ENCODE assay signal across 28 cellular contexts in genomic region chrX:133473451-133473850, GRCh38. TPM values are rescaled to one million over a fixed set of nuclear protein-coding genes. Genes with fewer than 3 reads are reported as not detected.
"Had no signal": no experiment of that assay in that cellular context is flagged by ENCODE, and none has a peak within 500 bp of the region (broad histone marks: within the 10 kb centered on the region; RNA-seq: fewer than 3 reads in every experiment).

No MANE protein-coding gene starts in this region.

- H3K9me3 ChIP-seq: esophagus muscularis mucosa, gastroesophageal sphincter, heart left ventricle, left lung, neutrophil, ovary, prostate gland, right atrium auricular region, thyroid gland had no signal

- ATAC-seq: gastroesophageal sphincter; heart left ventricle; left lung; natural killer cell treated with Interleukin-12 subunit alpha and Interleukin-12 subunit beta and Interleukin-15 and Interleukin-18, amount 100 ng/mL, for 72 hours; T-helper 17 cell had no signal

- H3K27me3 Mint-ChIP-seq: activated CD4-positive, alpha-beta memory T cell treated with anti-CD3 and anti-CD28 coated beads, Interleukin-2, amount 10 ng/mL, durations not matched to agents 7 days and 5 days; T-helper 17 cell had no signal

- DNase-seq: activated CD4-positive, alpha-beta memory T cell treated with anti-CD3 and anti-CD28 coated beads, Interleukin-2, amount 10 ng/mL, durations not matched to agents 7 days and 5 days; activated CD4-positive, alpha-beta T cell treated with anti-CD3 and anti-CD28 coated beads for 48 hours; activated gamma-delta T cell; activated T-cell treated with anti-CD3 and anti-CD28 coated beads for 4 hours; anterior cingulate cortex; brain microvascular endothelial cell; central memory CD4-positive, alpha-beta T cell; dermis blood vessel endothelial cell; effector CD8-positive, alpha-beta T cell; heart left ventricle; kidney; left lung; ovary; stimulated activated CD4-positive, alpha-beta T cell treated with anti-CD3 and anti-CD28 coated beads, Interleukin-12 subunit alpha, Interleukin-12 subunit beta, amount 100 ng/mL, for 4 hours; substantia nigra; SW 1271; T-helper 17 cell; thyroid gland had no signal

- H3K27ac Mint-ChIP-seq: activated CD4-positive, alpha-beta memory T cell treated with anti-CD3 and anti-CD28 coated beads, Interleukin-2, amount 10 ng/mL, durations not matched to agents 7 days and 5 days; activated naive CD4-positive, alpha-beta T cell treated with anti-CD3 and anti-CD28 coated beads, Interleukin-2, amount 50 U/mL, for 24 hours; activated T-helper 1 cell treated with anti-CD3 and anti-CD28 coated beads, Interleukin-12 subunit alpha, Interleukin-12 subunit beta, Interleukin-2, Interleukin-4 antibody, amounts not matched to agents 30 ng/mL and 10 ng/mL and 1 ng/mL, durations not matched to agents 14 hours and 24 hours and 36 hours; natural killer cell treated with Interleukin-12 subunit alpha and Interleukin-12 subunit beta and Interleukin-15 and Interleukin-18, amount 100 ng/mL, for 72 hours; stimulated activated naive CD8-positive, alpha-beta T cell treated with anti-CD3 and anti-CD28 coated beads, Interleukin-15, Interleukin-2, amounts not matched to agents 100 ng/mL and 50 ng/mL, for 24 hours; T-helper 17 cell had no signal

- H3K4me1 ChIP-seq: heart left ventricle, left lung, prostate gland, right atrium auricular region, thyroid gland had no signal

- H3K9me3 Mint-ChIP-seq: activated CD4-positive, alpha-beta memory T cell treated with anti-CD3 and anti-CD28 coated beads, Interleukin-2, amount 10 ng/mL, durations not matched to agents 7 days and 5 days; activated naive CD4-positive, alpha-beta T cell treated with anti-CD3 and anti-CD28 coated beads, Interleukin-2, amount 50 U/mL, for 24 hours; activated T-helper 1 cell treated with anti-CD3 and anti-CD28 coated beads, Interleukin-12 subunit alpha, Interleukin-12 subunit beta, Interleukin-2, Interleukin-4 antibody, amounts not matched to agents 30 ng/mL and 10 ng/mL and 1 ng/mL, durations not matched to agents 14 hours and 24 hours and 36 hours; natural killer cell treated with Interleukin-12 subunit alpha and Interleukin-12 subunit beta and Interleukin-15 and Interleukin-18, amount 100 ng/mL, for 72 hours; stimulated activated naive CD8-positive, alpha-beta T cell treated with anti-CD3 and anti-CD28 coated beads, Interleukin-15, Interleukin-2, amounts not matched to agents 100 ng/mL and 50 ng/mL, for 24 hours had no signal

- H3K4me3 ChIP-seq: esophagus muscularis mucosa, gastroesophageal sphincter, heart left ventricle, left lung, ovary, prostate gland, right atrium auricular region, thyroid gland had no signal

- H3K27ac ChIP-seq: brain microvascular endothelial cell, esophagus muscularis mucosa, gastroesophageal sphincter, heart left ventricle, left lung, neutrophil, ovary, prostate gland, right atrium auricular region, thyroid gland had no signal

- H3K4me1 Mint-ChIP-seq: activated CD4-positive, alpha-beta memory T cell treated with anti-CD3 and anti-CD28 coated beads, Interleukin-2, amount 10 ng/mL, durations not matched to agents 7 days and 5 days; activated naive CD4-positive, alpha-beta T cell treated with anti-CD3 and anti-CD28 coated beads, Interleukin-2, amount 50 U/mL, for 24 hours; T-helper 17 cell had no signal

- H3K36me3 Mint-ChIP-seq: activated naive CD4-positive, alpha-beta T cell treated with anti-CD3 and anti-CD28 coated beads, Interleukin-2, amount 50 U/mL, for 24 hours; natural killer cell treated with Interleukin-12 subunit alpha and Interleukin-12 subunit beta and Interleukin-15 and Interleukin-18, amount 100 ng/mL, for 72 hours had no signal

- H3K36me3 ChIP-seq: brain microvascular endothelial cell, esophagus muscularis mucosa, gastroesophageal sphincter, heart left ventricle, left lung, neutrophil, ovary, prostate gland, right atrium auricular region, thyroid gland had no signal

- H3K27me3 ChIP-seq: brain microvascular endothelial cell, esophagus muscularis mucosa, gastroesophageal sphincter, left lung, neutrophil, ovary, right atrium auricular region, thyroid gland had no signal

- H3K4me3 Mint-ChIP-seq: activated CD4-positive, alpha-beta memory T cell treated with anti-CD3 and anti-CD28 coated beads, Interleukin-2, amount 10 ng/mL, durations not matched to agents 7 days and 5 days; activated naive CD4-positive, alpha-beta T cell treated with anti-CD3 and anti-CD28 coated beads, Interleukin-2, amount 50 U/mL, for 24 hours; activated T-helper 1 cell treated with anti-CD3 and anti-CD28 coated beads, Interleukin-12 subunit alpha, Interleukin-12 subunit beta, Interleukin-2, Interleukin-4 antibody, amounts not matched to agents 30 ng/mL and 10 ng/mL and 1 ng/mL, durations not matched to agents 14 hours and 24 hours and 36 hours; natural killer cell treated with Interleukin-12 subunit alpha and Interleukin-12 subunit beta and Interleukin-15 and Interleukin-18, amount 100 ng/mL, for 72 hours; stimulated activated naive CD8-positive, alpha-beta T cell treated with anti-CD3 and anti-CD28 coated beads, Interleukin-15, Interleukin-2, amounts not matched to agents 100 ng/mL and 50 ng/mL, for 24 hours; T-helper 17 cell had no signal

RNA-seq across cellular contexts. Expression of gene GPC4, which starts 58.2 kb away (rescaled TPM):
- total RNA-seq: activated CD4-positive, alpha-beta memory T cell treated with anti-CD3 and anti-CD28 coated beads, Interleukin-2, amount 10 ng/mL, durations not matched to agents 7 days and 5 days; activated T-helper 1 cell treated with anti-CD3 and anti-CD28 coated beads, Interleukin-12 subunit alpha, Interleukin-12 subunit beta, Interleukin-2, Interleukin-4 antibody, amounts not matched to agents 30 ng/mL and 10 ng/mL and 1 ng/mL, durations not matched to agents 14 hours and 24 hours and 36 hours; natural killer cell treated with Interleukin-12 subunit alpha and Interleukin-12 subunit beta and Interleukin-15 and Interleukin-18, amount 100 ng/mL, for 72 hours; T-helper 17 cell had no signal
- polyA plus RNA-seq: endothelial cell of umbilical vein had no signal
